1 cellular context compared by ENCODE assay signal in genomic region chr10:97140284-97140846, GRCh38.
A peak's percentile ranks its signal among the peaks of the same experiment; 100 is the strongest.
TF ChIP-seq lines count a peak whose summit lies in the region.

No MANE protein-coding gene starts in this region.

TF ChIP-seq in HepG2, 621 proteins besides CTCF, POLR2A, EP300 and RAD21 (continues in another document):
- TF ChIP-seq ZFP36L1 (CRISPR knock-in tag; IDR thresholded peaks at IDR 0.05) (no peak), TOE1 (CRISPR knock-in tag; IDR thresholded peaks at IDR 0.05) (0 out of 2 replicates have a peak, but pooled peaks have one; percentile 27), RELA (CRISPR knock-in tag; IDR thresholded peaks at IDR 0.05) (no peak), PCBP2 (optimal IDR thresholded peaks at IDR 0.05; ENCODE audit: low read depth, low read length, poor library complexity, severe bottlenecking) (no peak), PHF5A (CRISPR knock-in tag; IDR thresholded peaks at IDR 0.05; ENCODE audit: low read depth, unreplicated experiment) (no peak), NRL (CRISPR knock-in tag; IDR thresholded peaks at IDR 0.05; ENCODE audit: borderline replicate concordance) (no peak), ZBTB20 (CRISPR knock-in tag; IDR thresholded peaks at IDR 0.05; ENCODE audit: borderline replicate concordance, low read depth) (peak; percentile 83), PAWR (CRISPR knock-in tag; IDR thresholded peaks at IDR 0.05; ENCODE audit: borderline replicate concordance) (no peak), FOXP1 (IDR thresholded peaks at IDR 0.05) (no peak), FOXP1 (CRISPR knock-in tag; IDR thresholded peaks at IDR 0.05) (peak; percentile 95), ZBTB42 (CRISPR knock-in tag; IDR thresholded peaks at IDR 0.05) (no peak), ZNF446 (CRISPR knock-in tag; IDR thresholded peaks at IDR 0.05) (no peak), ZNF672 (CRISPR knock-in tag; IDR thresholded peaks at IDR 0.05) (no peak), ZNF674 (CRISPR knock-in tag; IDR thresholded peaks at IDR 0.05; ENCODE audit: low read depth) (no peak), GLI4 (CRISPR knock-in tag; IDR thresholded peaks at IDR 0.05; ENCODE audit: borderline replicate concordance) (no peak), NFE2 (CRISPR knock-in tag; IDR thresholded peaks at IDR 0.05) (no peak), RXRA (CRISPR knock-in tag; IDR thresholded peaks at IDR 0.05) (peak; percentile 87; the same call in 1 of the 2 replicates), ZNF629 (CRISPR knock-in tag; conservative IDR thresholded peaks at IDR 0.05) (no peak; the same call in 1 of the 2 replicates), ASH2L (IDR thresholded peaks at IDR 0.05; ENCODE audit: insufficient read length, low read depth, low read length) (peak; percentile 97), DR1 (CRISPR knock-in tag; IDR thresholded peaks at IDR 0.05) (0 out of 2 replicates have a peak, but pooled peaks have one; percentile 25), ZNF276 (CRISPR knock-in tag; IDR thresholded peaks at IDR 0.05; ENCODE audit: low read depth) (0 out of 2 replicates have a peak, but pooled peaks have one; percentile 46), ZKSCAN5 (CRISPR knock-in tag; IDR thresholded peaks at IDR 0.05) (no peak), PAF1 (CRISPR knock-in tag; IDR thresholded peaks at IDR 0.05) (no peak), ZNF460 (CRISPR knock-in tag; IDR thresholded peaks at IDR 0.05; ENCODE audit: borderline replicate concordance) (no peak), TFE3 (CRISPR knock-in tag; IDR thresholded peaks at IDR 0.05) (peak; percentile 70; the same call in 1 of the 2 replicates), HOXA9 (CRISPR knock-in tag; IDR thresholded peaks at IDR 0.05; ENCODE audit: borderline replicate concordance) (no peak), HOXD1 (CRISPR knock-in tag; IDR thresholded peaks at IDR 0.05) (no peak), KIAA2018 (CRISPR knock-in tag; IDR thresholded peaks at IDR 0.05; ENCODE audit: borderline replicate concordance) (no peak), HHEX (CRISPR knock-in tag; IDR thresholded peaks at IDR 0.05) (peak; percentile 70; the same call in 1 of the 2 replicates), ETV6 (CRISPR knock-in tag; conservative IDR thresholded peaks at IDR 0.05) (no peak), ATF5 (CRISPR knock-in tag; IDR thresholded peaks at IDR 0.05; ENCODE audit: low read depth) (no peak), UBTF (CRISPR knock-in tag; IDR thresholded peaks at IDR 0.05) (no peak; the same call in 1 of the 2 replicates), ZNF557 (CRISPR knock-in tag; IDR thresholded peaks at IDR 0.05) (0 out of 2 replicates have a peak, but pooled peaks have one; percentile 27)
- TF ChIP-seq, protein P1, sequence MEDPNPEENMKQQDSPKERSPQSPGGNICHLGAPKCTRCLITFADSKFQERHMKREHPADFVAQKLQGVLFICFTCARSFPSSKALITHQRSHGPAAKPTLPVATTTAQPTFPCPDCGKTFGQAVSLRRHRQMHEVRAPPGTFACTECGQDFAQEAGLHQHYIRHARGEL (CRISPR knock-in tag; IDR thresholded peaks at IDR 0.05): no peak
- TF ChIP-seq, protein P2, sequence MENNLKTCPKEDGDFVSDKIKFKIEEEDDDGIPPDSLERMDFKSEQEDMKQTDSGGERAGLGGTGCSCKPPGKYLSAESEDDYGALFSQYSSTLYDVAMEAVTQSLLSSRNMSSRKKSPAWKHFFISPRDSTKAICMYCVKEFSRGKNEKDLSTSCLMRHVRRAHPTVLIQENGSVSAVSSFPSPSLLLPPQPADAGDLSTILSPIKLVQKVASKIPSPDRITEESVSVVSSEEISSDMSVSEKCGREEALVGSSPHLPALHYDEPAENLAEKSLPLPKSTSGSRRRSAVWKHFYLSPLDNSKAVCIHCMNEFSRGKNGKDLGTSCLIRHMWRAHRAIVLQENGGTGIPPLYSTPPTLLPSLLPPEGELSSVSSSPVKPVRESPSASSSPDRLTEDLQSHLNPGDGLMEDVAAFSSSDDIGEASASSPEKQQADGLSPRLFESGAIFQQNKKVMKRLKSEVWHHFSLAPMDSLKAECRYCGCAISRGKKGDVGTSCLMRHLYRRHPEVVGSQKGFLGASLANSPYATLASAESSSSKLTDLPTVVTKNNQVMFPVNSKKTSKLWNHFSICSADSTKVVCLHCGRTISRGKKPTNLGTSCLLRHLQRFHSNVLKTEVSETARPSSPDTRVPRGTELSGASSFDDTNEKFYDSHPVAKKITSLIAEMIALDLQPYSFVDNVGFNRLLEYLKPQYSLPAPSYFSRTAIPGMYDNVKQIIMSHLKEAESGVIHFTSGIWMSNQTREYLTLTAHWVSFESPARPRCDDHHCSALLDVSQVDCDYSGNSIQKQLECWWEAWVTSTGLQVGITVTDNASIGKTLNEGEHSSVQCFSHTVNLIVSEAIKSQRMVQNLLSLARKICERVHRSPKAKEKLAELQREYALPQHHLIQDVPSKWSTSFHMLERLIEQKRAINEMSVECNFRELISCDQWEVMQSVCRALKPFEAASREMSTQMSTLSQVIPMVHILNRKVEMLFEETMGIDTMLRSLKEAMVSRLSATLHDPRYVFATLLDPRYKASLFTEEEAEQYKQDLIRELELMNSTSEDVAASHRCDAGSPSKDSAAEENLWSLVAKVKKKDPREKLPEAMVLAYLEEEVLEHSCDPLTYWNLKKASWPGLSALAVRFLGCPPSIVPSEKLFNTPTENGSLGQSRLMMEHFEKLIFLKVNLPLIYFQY (CRISPR knock-in tag; IDR thresholded peaks at IDR 0.05; ENCODE audit: borderline replicate concordance): 0 out of 2 replicates have a peak, but pooled peaks have one; percentile 46
- TF ChIP-seq, protein P3, sequence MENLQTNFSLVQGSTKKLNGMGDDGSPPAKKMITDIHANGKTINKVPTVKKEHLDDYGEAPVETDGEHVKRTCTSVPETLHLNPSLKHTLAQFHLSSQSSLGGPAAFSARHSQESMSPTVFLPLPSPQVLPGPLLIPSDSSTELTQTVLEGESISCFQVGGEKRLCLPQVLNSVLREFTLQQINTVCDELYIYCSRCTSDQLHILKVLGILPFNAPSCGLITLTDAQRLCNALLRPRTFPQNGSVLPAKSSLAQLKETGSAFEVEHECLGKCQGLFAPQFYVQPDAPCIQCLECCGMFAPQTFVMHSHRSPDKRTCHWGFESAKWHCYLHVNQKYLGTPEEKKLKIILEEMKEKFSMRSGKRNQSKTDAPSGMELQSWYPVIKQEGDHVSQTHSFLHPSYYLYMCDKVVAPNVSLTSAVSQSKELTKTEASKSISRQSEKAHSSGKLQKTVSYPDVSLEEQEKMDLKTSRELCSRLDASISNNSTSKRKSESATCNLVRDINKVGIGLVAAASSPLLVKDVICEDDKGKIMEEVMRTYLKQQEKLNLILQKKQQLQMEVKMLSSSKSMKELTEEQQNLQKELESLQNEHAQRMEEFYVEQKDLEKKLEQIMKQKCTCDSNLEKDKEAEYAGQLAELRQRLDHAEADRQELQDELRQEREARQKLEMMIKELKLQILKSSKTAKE (CRISPR knock-in tag; IDR thresholded peaks at IDR 0.05; ENCODE audit: borderline replicate concordance): peak; percentile 85
